In the genomic region with DNA sequence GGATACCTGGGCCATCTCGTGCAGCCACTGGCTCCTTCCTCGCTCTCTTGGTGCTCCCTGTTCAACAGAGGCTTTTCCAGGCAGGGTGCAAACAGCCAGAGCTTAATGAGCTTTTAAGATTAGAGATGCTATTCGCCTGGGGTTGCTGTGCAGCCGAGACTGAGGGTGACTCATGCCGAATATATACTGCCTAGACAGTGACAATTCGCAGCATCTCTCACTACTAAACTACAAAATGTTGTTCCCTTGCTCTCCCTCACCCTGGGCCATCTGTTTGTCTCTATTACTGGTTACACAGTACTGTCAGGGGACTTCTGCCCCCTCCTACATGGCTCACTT, we compare ENCODE assay signal across 16 cellular contexts. TPM values are rescaled to one million over a fixed set of nuclear protein-coding genes. Genes with fewer than 3 reads are reported as not detected.
DNase-seq lines count a peak whose midpoint lies in the region; TF ChIP-seq lines count a peak whose summit lies in the region.
"Had no signal": no experiment of that assay in that cellular context is flagged by ENCODE, and none has a peak within 500 bp of the region (broad histone marks: within the 10 kb centered on the region; RNA-seq: fewer than 3 reads in every experiment).

No MANE protein-coding gene starts in this region.

- H3K9me3 ChIP-seq in HEK293 (ENCODE audit: control insufficient read depth, insufficient read depth, low read depth, low read length) (no peaks in the 10 kb centered on the region), adipocyte (ENCODE audit: control insufficient read depth, low read length) (no peaks in the 10 kb centered on the region), mesodermal cell (ENCODE audit: control insufficient read depth, low read length) (peaks cover 25% of the 10 kb centered on the region)
- no peaks in the 10 kb centered on the region for H3K9me3 ChIP-seq in CD4-positive, alpha-beta memory T cell (ENCODE audit: control insufficient read depth in 1 of 2, low read length in 2 of 2)

- H3K4me1 Mint-ChIP-seq in CD4-positive, alpha-beta memory T cell: peaks cover 0 to 7% (median under 1%) of the 10 kb centered on the region in 4 donors

- H3K9me3 Mint-ChIP-seq in CD4-positive, alpha-beta memory T cell: no peaks in the 10 kb centered on the region
- H3K9me3 Mint-ChIP-seq: activated naive CD4-positive, alpha-beta T cell treated with anti-CD3 and anti-CD28 coated beads, Interleukin-2, amount 50 U/mL, for 24 hours had no signal

- POLR2A ChIA-PET in HEK293 (lab: Yijun Ruan, JAX): no interaction called here
- POLR2A ChIA-PET in CD4-positive, alpha-beta memory T cell (lab: Charles Lee; ENCODE audit: partially characterized antibody): no interaction called here

- H3K27me3 ChIP-seq in adipocyte (replicated peaks; ENCODE audit: control insufficient read depth, insufficient read depth, low read length): peaks cover 2% of the 10 kb centered on the region
- no peaks in the 10 kb centered on the region for H3K27me3 ChIP-seq in CD4-positive, alpha-beta memory T cell (ENCODE audit: insufficient read depth, low read length)
- H3K27me3 ChIP-seq: heart right ventricle had no signal

- CTCF ChIA-PET in HEK293 (lab: Yijun Ruan, JAX): interaction anchor here (0.6 to 0.7 kb wide), 2 partner anchors 30 to 169 kb away, joined by 3 to 4 read pairs; no protein-coding TSS in a partner anchor
- CTCF ChIA-PET in CD4-positive, alpha-beta memory T cell (lab: Charles Lee; ENCODE audit: partially characterized antibody): no interaction called here

- H3K27ac Mint-ChIP-seq in CD4-positive, alpha-beta memory T cell: no peak overlapping the region
- H3K27ac Mint-ChIP-seq: activated naive CD4-positive, alpha-beta T cell treated with anti-CD3 and anti-CD28 coated beads, Interleukin-2, amount 50 U/mL, for 24 hours; progenitor cell of endocrine pancreas; stimulated activated naive CD8-positive, alpha-beta T cell treated with anti-CD3 and anti-CD28 coated beads, Interleukin-15, Interleukin-2, amounts not matched to agents 100 ng/mL and 50 ng/mL, for 24 hours had no signal

- TF ChIP-seq CTCF in HEK293 (tag by site-specific recombination; IDR thresholded peaks at IDR 0.05): no peak

- no peaks in the 10 kb centered on the region for H3K36me3 Mint-ChIP-seq in CD4-positive, alpha-beta memory T cell
- H3K36me3 Mint-ChIP-seq: activated naive CD4-positive, alpha-beta T cell treated with anti-CD3 and anti-CD28 coated beads, Interleukin-2, amount 50 U/mL, for 24 hours had no signal

- H3K9ac ChIP-seq in adipocyte (ENCODE audit: low read length): no peak overlapping the region

- H3K36me3 ChIP-seq in HEK293 (ENCODE audit: control insufficient read depth in 2 of 2, insufficient read depth in 1 of 2, low read length in 2 of 2): no peaks in the 10 kb centered on the region
- no peaks in the 10 kb centered on the region for H3K36me3 ChIP-seq in adipocyte (ENCODE audit: control insufficient read depth, insufficient read depth, low read length, severe bottlenecking)
- no peaks in the 10 kb centered on the region for H3K36me3 ChIP-seq in mesodermal cell (ENCODE audit: control insufficient read depth, insufficient read depth, low read length)
- H3K36me3 ChIP-seq in CD4-positive, alpha-beta memory T cell (ENCODE audit: insufficient read depth, low read length): no peaks in the 10 kb centered on the region
- H3K36me3 ChIP-seq: heart right ventricle had no signal

- H3K4me1 ChIP-seq in HEK293 (ENCODE audit: control insufficient read depth, insufficient read depth, low read length): no peaks in the 10 kb centered on the region
- no peaks in the 10 kb centered on the region for H3K4me1 ChIP-seq in adipocyte (ENCODE audit: control insufficient read depth, insufficient read depth, low read length)
- H3K4me1 ChIP-seq in mesodermal cell (ENCODE audit: control insufficient read depth, insufficient read depth, low read length, poor library complexity, severe bottlenecking): peaks cover 14% of the 10 kb centered on the region
- H3K4me1 ChIP-seq in CD4-positive, alpha-beta memory T cell (ENCODE audit: insufficient read depth, low read length): no peaks in the 10 kb centered on the region

- WGBS in mesodermal cell (ENCODE audit: insufficient coverage in 2 of 2), 2 experiments: 60 to 70% methylated on average over 6 of the region's 6 CpGs

- H3K4me3 ChIP-seq in HEK293 (ENCODE audit: low read depth, low read length): no peak overlapping the region
- no peak overlapping the region for H3K4me3 ChIP-seq in adipocyte (ENCODE audit: low read length)
- no peak overlapping the region for H3K4me3 ChIP-seq in mesodermal cell (ENCODE audit: extremely low read depth, insufficient read depth, low read length, poor library complexity, severe bottlenecking)
- no peak overlapping the region for H3K4me3 ChIP-seq in CD4-positive, alpha-beta memory T cell (ENCODE audit: low read length in 2 of 2)
- H3K4me3 ChIP-seq: heart right ventricle had no signal

- no peak overlapping the region for H3K4me3 Mint-ChIP-seq in CD4-positive, alpha-beta memory T cell
- H3K4me3 Mint-ChIP-seq: activated naive CD4-positive, alpha-beta T cell treated with anti-CD3 and anti-CD28 coated beads, Interleukin-2, amount 50 U/mL, for 24 hours; stimulated activated naive CD8-positive, alpha-beta T cell treated with anti-CD3 and anti-CD28 coated beads, Interleukin-15, Interleukin-2, amounts not matched to agents 100 ng/mL and 50 ng/mL, for 24 hours had no signal

- no peak overlapping the region for H3K27ac ChIP-seq in HEK293 (ENCODE audit: extremely low read depth, low read depth, low read length)
- peak overlapping the region; percentile 72 for H3K27ac ChIP-seq in mesodermal cell (ENCODE audit: low read depth, low read length, severe bottlenecking)
- H3K27ac ChIP-seq in CD4-positive, alpha-beta memory T cell (ENCODE audit: low read depth, low read length): no peak overlapping the region
- H3K27ac ChIP-seq: 22Rv1, heart right ventricle had no signal

- intact Hi-C loops in CD4-positive, alpha-beta memory T cell (cut with micrococcal nuclease): no loop called here

- DNase-seq in DMS 273 (lab: John Stamatoyannopoulos, UW; ENCODE audit: unreplicated experiment) (peak; percentile 67), DMS 273 treated with DMSO at 0.1 percent for 48 hours (lab: John Stamatoyannopoulos, UW) (no peak), adipocyte (ENCODE audit: low read depth) (peak; percentile 48), inferior parietal cortex (ENCODE audit: extremely low spot score) (no peak), NCI-H345 (lab: John Stamatoyannopoulos, UW) (no peak)
- DNase-seq in CD4-positive, alpha-beta memory T cell: no peak
- DNase-seq: effector CD4-positive, alpha-beta T cell; heart right ventricle; Kasumi-1; stimulated activated CD4-positive, alpha-beta T cell treated with anti-CD3 and anti-CD28 coated beads, Interleukin-2, amount 100 ng/mL, for 48 hours had no signal

- no peaks in the 10 kb centered on the region for H3K27me3 Mint-ChIP-seq in CD4-positive, alpha-beta memory T cell
- H3K27me3 Mint-ChIP-seq: activated naive CD4-positive, alpha-beta T cell treated with anti-CD3 and anti-CD28 coated beads, Interleukin-2, amount 50 U/mL, for 24 hours; stimulated activated naive CD8-positive, alpha-beta T cell treated with anti-CD3 and anti-CD28 coated beads, Interleukin-15, Interleukin-2, amounts not matched to agents 100 ng/mL and 50 ng/mL, for 24 hours had no signal

TF ChIP-seq in HEK293, 187 proteins besides CTCF, POLR2A, EP300 and RAD21 (continues in another document):
- TF ChIP-seq ZNF311 (tag by site-specific recombination; IDR thresholded peaks at IDR 0.05; ENCODE audit: borderline replicate concordance): no peak
- 0 out of 2 replicates have a peak, but pooled peaks have one; percentile 42 for TF ChIP-seq ZNF24 (tag by site-specific recombination; IDR thresholded peaks at IDR 0.05)
- TF ChIP-seq ZNF146 (tag by site-specific recombination; IDR thresholded peaks at IDR 0.05): no peak
- peak; percentile 64; the same call in 1 of the 2 replicates for TF ChIP-seq ZFP37 (tag by site-specific recombination; IDR thresholded peaks at IDR 0.05)
- TF ChIP-seq ZBTB17 (tag by site-specific recombination; IDR thresholded peaks at IDR 0.05): 0 out of 2 replicates have a peak, but pooled peaks have one; percentile 19
- TF ChIP-seq, protein P1, sequence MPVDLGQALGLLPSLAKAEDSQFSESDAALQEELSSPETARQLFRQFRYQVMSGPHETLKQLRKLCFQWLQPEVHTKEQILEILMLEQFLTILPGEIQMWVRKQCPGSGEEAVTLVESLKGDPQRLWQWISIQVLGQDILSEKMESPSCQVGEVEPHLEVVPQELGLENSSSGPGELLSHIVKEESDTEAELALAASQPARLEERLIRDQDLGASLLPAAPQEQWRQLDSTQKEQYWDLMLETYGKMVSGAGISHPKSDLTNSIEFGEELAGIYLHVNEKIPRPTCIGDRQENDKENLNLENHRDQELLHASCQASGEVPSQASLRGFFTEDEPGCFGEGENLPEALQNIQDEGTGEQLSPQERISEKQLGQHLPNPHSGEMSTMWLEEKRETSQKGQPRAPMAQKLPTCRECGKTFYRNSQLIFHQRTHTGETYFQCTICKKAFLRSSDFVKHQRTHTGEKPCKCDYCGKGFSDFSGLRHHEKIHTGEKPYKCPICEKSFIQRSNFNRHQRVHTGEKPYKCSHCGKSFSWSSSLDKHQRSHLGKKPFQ (tag by site-specific recombination; IDR thresholded peaks at IDR 0.05): no peak
- peak; percentile 46; the same call in 1 of the 2 replicates for TF ChIP-seq ZNF366 (tag by site-specific recombination; conservative IDR thresholded peaks at IDR 0.05)
- TF ChIP-seq, protein P2, sequence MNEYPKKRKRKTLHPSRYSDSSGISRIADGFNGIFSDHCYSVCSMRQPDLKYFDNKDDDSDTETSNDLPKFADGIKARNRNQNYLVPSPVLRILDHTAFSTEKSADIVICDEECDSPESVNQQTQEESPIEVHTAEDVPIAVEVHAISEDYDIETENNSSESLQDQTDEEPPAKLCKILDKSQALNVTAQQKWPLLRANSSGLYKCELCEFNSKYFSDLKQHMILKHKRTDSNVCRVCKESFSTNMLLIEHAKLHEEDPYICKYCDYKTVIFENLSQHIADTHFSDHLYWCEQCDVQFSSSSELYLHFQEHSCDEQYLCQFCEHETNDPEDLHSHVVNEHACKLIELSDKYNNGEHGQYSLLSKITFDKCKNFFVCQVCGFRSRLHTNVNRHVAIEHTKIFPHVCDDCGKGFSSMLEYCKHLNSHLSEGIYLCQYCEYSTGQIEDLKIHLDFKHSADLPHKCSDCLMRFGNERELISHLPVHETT (tag by site-specific recombination; IDR thresholded peaks at IDR 0.05): no peak
- peak; percentile 35; the same call in 1 of the 2 replicates for TF ChIP-seq ZNF335 (tag by site-specific recombination; conservative IDR thresholded peaks at IDR 0.05)
- TF ChIP-seq ZNF629 (tag by site-specific recombination; IDR thresholded peaks at IDR 0.05): 0 out of 2 replicates have a peak, but pooled peaks have one; percentile 34
- TF ChIP-seq ZIC2 (tag by site-specific recombination; IDR thresholded peaks at IDR 0.05): 0 out of 2 replicates have a peak, but pooled peaks have one; percentile 30
- TF ChIP-seq SP7 (tag by site-specific recombination; IDR thresholded peaks at IDR 0.05): peak; percentile 27; the same call in 1 of the 2 replicates

RNA-seq across cellular contexts. Expression of gene TESC, which starts 26.0 kb away (rescaled TPM):
- polyA plus RNA-seq in mesodermal cell (2013, experiment 1 of 2): 4.6 TPM
- polyA plus RNA-seq in mesodermal cell (2013, experiment 2 of 2): 2.5 TPM
- 1 to 10 TPM in 1 of 2 experiments, under 1 TPM in 1; 0.96 to 1.6 TPM for total RNA-seq in CD4-positive, alpha-beta memory T cell
- 1 to 10 TPM; 6.6 to 9.6 TPM for polyA plus RNA-seq in CD4-positive, alpha-beta memory T cell

Comparison
In these comparisons a context has a peak if more than half of its experiments do, and no peak if none do; other contexts are left out.
1. DNase-seq: peak in DMS 273 (single experiment) and adipocyte (single experiment); none in DMS 273 treated with DMSO at 0.1 percent for 48 hours (single experiment), inferior parietal cortex (single experiment), CD4-positive, alpha-beta memory T cell (0 of 5) and NCI-H345 (single experiment).